16 cellular contexts compared by ENCODE assay signal in the genomic region with DNA sequence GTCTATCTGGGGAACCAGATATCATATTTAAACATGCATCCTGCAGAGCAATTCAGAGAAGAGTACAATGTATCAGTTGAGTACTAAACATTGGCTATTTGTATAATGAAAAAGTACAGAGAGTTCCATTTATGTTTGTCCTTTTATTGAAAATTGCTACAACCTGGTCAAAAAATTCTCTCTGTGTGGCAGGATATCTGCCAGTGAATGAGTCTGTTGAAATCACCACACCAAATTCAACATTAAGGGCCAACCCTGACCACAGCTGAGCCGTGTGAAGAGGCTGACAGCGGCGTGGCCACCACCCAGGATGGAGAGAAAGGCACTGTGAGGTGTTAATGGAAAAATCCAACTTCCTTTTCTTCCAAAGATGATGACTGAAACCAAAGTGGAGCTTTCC.
"Had no signal": no experiment of that assay in that cellular context is flagged by ENCODE, and none has a peak within 500 bp of the region (broad histone marks: within the 10 kb centered on the region; RNA-seq: fewer than 3 reads in every experiment).

No MANE protein-coding gene starts in this region.

- H3K4me1 ChIP-seq: ascending aorta, colonic mucosa, SJSA1, stomach had no signal

- H3K36me3 ChIP-seq: ascending aorta, cardiac muscle cell, colonic mucosa, SJSA1, stomach had no signal

- FAIRE-seq: endothelial cell of umbilical vein had no signal

- H3K27ac ChIP-seq: ascending aorta, cardiac muscle cell, colonic mucosa, SJSA1, skin epidermis had no signal

- H3K4me3 ChIP-seq: ascending aorta, cardiac muscle cell, colonic mucosa, SJSA1, skin epidermis, stomach had no signal

- H3K9me3 ChIP-seq: ascending aorta, colonic mucosa, SJSA1, stomach had no signal

- H3K27me3 ChIP-seq: ascending aorta, cardiac muscle cell, colonic mucosa, SJSA1, stomach had no signal

- ATAC-seq: activated naive CD8-positive, alpha-beta T cell treated with anti-CD3 and anti-CD28 coated beads, Interleukin-2, amount 50 U/mL, for 24 hours had no signal

- DNase-seq: activated CD4-positive, alpha-beta T cell treated with anti-CD3 and anti-CD28 coated beads for 1 hour; activated CD4-positive, alpha-beta T cell treated with anti-CD3 and anti-CD28 coated beads, Interleukin-2, amount 50 U/mL, for 48 hours; activated gamma-delta T cell treated with Interleukin-2 at 50 U/mL for 16 hours; activated naive CD8-positive, alpha-beta T cell treated with anti-CD3 and anti-CD28 coated beads, Interleukin-2, amount 50 U/mL, for 24 hours; activated T-cell treated with anti-CD3 and anti-CD28 coated beads, Interleukin-2, amount 50 U/mL, for 48 hours; colonic mucosa; effector CD4-positive, alpha-beta T cell; mesendoderm; occipital lobe; stomach; SW 1271 had no signal
